34 cellular contexts compared by ENCODE assay signal in the genomic region with DNA sequence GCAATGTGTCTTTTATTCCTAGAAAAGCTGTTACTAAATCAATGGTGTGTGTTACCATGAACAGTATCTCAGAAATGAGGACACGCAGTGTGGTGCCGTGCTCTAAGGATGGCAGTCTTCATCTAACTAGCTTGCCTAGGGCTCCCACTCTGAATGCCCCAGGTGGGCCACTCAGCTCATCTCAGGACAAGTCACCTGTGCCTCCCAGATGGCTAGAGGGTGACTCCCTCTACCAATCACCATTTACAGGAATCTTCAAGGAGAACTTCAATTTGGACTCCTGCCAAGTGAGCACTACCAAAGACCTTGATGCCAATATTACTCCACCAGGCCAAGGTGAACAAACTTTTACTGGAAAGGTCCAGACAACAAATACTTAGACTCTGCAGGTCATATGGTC.
DNase-seq lines count a peak whose midpoint lies in the region; ATAC-seq, FAIRE-seq and TF ChIP-seq lines count a peak whose summit lies in the region.
"Had no signal": no experiment of that assay in that cellular context is flagged by ENCODE, and none has a peak within 500 bp of the region (broad histone marks: within the 10 kb centered on the region; RNA-seq: fewer than 3 reads in every experiment).

No MANE protein-coding gene starts in this region.

- no peak for TF ChIP-seq CTCF in K562 (IDR thresholded peaks at IDR 0.05 in 2 of 3, conservative IDR thresholded peaks at IDR 0.05 in 1 of 3; ENCODE audit: insufficient read depth in 2 of 3, low read depth in 1 of 3, low read length in 3 of 3)

- no peak overlapping the region for H2AFZ ChIP-seq in K562 (ENCODE audit: low read depth, low read length)

- H3K36me3 ChIP-seq in K562 (ENCODE audit: control insufficient read depth, insufficient read depth, low read length) (no peaks in the 10 kb centered on the region), small intestine (ENCODE audit: control insufficient read depth in 2 of 2, insufficient read depth in 2 of 2, low read length in 2 of 2) (no peaks in the 10 kb centered on the region)
- H3K36me3 ChIP-seq: BE2C; BLaER1; BLaER1 treated with 17β-estradiol and CSF1 and Interleukin-3, amounts not matched to agents 10 nM and 100 nM had no signal

- H3K9ac ChIP-seq in K562 (ENCODE audit: insufficient read depth in 1 of 2, low read depth in 2 of 2, low read length in 2 of 2) = no peak overlapping the region
- H3K9ac ChIP-seq: BLaER1; BLaER1 treated with 17β-estradiol and CSF1 and Interleukin-3, amounts not matched to agents 10 nM and 100 nM had no signal

- POLR2A ChIA-PET in K562 (lab: Yijun Ruan, JAX) = no interaction called here

- no peak for ATAC-seq in K562
- ATAC-seq: A549; CD8-positive, alpha-beta T cell had no signal

- FAIRE-seq in K562 (lab: Jason Lieb, UNC) = no peak
- no peak for FAIRE-seq in small intestine (lab: Jason Lieb, UNC)
- FAIRE-seq: A204.1, A549, D721Med had no signal

- peaks cover 0 to 18% of the 10 kb centered on the region in 2 experiments; a peak in 2 of 5 replicates for H3K27me3 ChIP-seq in K562 (ENCODE audit: control insufficient read depth in 2 of 2, insufficient read depth in 2 of 2, low read length in 2 of 2)
- no peaks in the 10 kb centered on the region for H3K27me3 ChIP-seq in small intestine (ENCODE audit: control insufficient read depth in 2 of 2, insufficient read depth in 2 of 2, low read length in 2 of 2)
- H3K27me3 ChIP-seq: BE2C; BLaER1; BLaER1 treated with 17β-estradiol and CSF1 and Interleukin-3, amounts not matched to agents 10 nM and 100 nM had no signal

- BruUV-seq in K562 (replicated peaks; lab: Mats Ljungman, UMichigan) = no TSS peak

- no peak overlapping the region for H3K4me2 ChIP-seq in K562 (ENCODE audit: insufficient read depth, low read length)
- H3K4me2 ChIP-seq: A549; BLaER1; BLaER1 treated with 17β-estradiol and CSF1 and Interleukin-3, amounts not matched to agents 10 nM and 100 nM had no signal

- in situ Hi-C loops in G401 (cut with HindIII; ENCODE audit: low sequenced_read_pairs) = no loop called here
- in situ Hi-C loops in K562 (cut with MboI) = no loop called here

- CTCF ChIA-PET in K562 (lab: Yijun Ruan, JAX; ENCODE audit: low intra/inter-chr PET ratio) = no interaction called here

- TF ChIP-seq RAD21 in K562 (CRISPR knock-in tag; conservative IDR thresholded peaks at IDR 0.05 in 1 of 2, IDR thresholded peaks at IDR 0.05 in 1 of 2) = no peak

- no peak overlapping the region for H3K27ac ChIP-seq in K562 (ENCODE audit: extremely low read depth, low read depth, low read length)
- H3K27ac ChIP-seq in small intestine (ENCODE audit: low read depth in 1 of 2, low read length in 1 of 2) = no peak overlapping the region
- H3K27ac ChIP-seq: 22Rv1; A549; BLaER1; BLaER1 treated with 17β-estradiol and CSF1 and Interleukin-3, amounts not matched to agents 10 nM and 100 nM; C4-2B had no signal

- H3K9me1 ChIP-seq in K562 (ENCODE audit: control insufficient read depth, insufficient read depth, low read length) = no peaks in the 10 kb centered on the region

- intact Hi-C loops in K562 (cut with micrococcal nuclease) = no loop called here

- no peaks in the 10 kb centered on the region for H3K79me2 ChIP-seq in K562 (ENCODE audit: control insufficient read depth, insufficient read depth, low read length)

- WGBS in K562 (ENCODE audit: insufficient coverage, low coverage, missing lambda C conversion rate) = 0% methylated on average over 2 of the region's 2 CpGs
- 68 to 96% (median 77%) methylated on average over 2 of the region's 2 CpGs for WGBS in small intestine, 3 donors

- H4K20me1 ChIP-seq in K562 (replicated peaks; ENCODE audit: control insufficient read depth, insufficient read depth, low read length) = no peaks in the 10 kb centered on the region
- H4K20me1 ChIP-seq: BLaER1; BLaER1 treated with 17β-estradiol and CSF1 and Interleukin-3, amounts not matched to agents 10 nM and 100 nM had no signal

- no peak for TF ChIP-seq POLR2A in K562 (conservative IDR thresholded peaks at IDR 0.05)

- H3K4me3 ChIP-seq in K562 = no peak overlapping the region
- no peak overlapping the region for H3K4me3 ChIP-seq in small intestine (ENCODE audit: low read depth in 1 of 2, low read length in 2 of 2)
- H3K4me3 ChIP-seq: A549; BLaER1; BLaER1 treated with 17β-estradiol and CSF1 and Interleukin-3, amounts not matched to agents 10 nM and 100 nM had no signal

- H3K4me1 ChIP-seq in K562 (replicated peaks in 1 of 2; ENCODE audit: control insufficient read depth in 2 of 2, insufficient read depth in 2 of 2, low read length in 2 of 2) = no peaks in the 10 kb centered on the region
- no peaks in the 10 kb centered on the region for H3K4me1 ChIP-seq in small intestine (ENCODE audit: control insufficient read depth in 2 of 2, insufficient read depth in 1 of 2, low read depth in 1 of 2, low read length in 1 of 2)
- H3K4me1 ChIP-seq: BE2C; BLaER1; BLaER1 treated with 17β-estradiol and CSF1 and Interleukin-3, amounts not matched to agents 10 nM and 100 nM had no signal

- DNase-seq in G401 (ENCODE audit: low spot score) = peak; percentile 9
- DNase-seq in K562 (ENCODE audit: extremely low read depth in 1 of 4, low spot score in 3 of 4) = no peak
- DNase-seq in cerebellar cortex (ENCODE audit: low spot score) = peak; percentile 2
- peak; percentile 12 for DNase-seq in islet precursor cell
- DNase-seq in NOMO-1 (lab: John Stamatoyannopoulos, UW; ENCODE audit: unreplicated experiment in 2 of 2) = no peak
- no peak for DNase-seq in activated naive CD4-positive, alpha-beta T cell treated with anti-CD3 and anti-CD28 coated beads, Interleukin-2, amount 50 U/mL, for 16 hours
- no peak for DNase-seq in small intestine
- DNase-seq in DMS79 treated with DMSO at 0.1 percent for 48 hours (lab: John Stamatoyannopoulos, UW) = no peak
- DNase-seq: 8988T; ACHN; AML-193; BE2C; C1 segment of cervical spinal cord; Caco-2; Calu3; CD4-positive, alpha-beta memory T cell; CD4-positive, alpha-beta T cell; CD4-positive, CD25-positive, alpha-beta regulatory T cell; CD8-positive, alpha-beta memory T cell; CD8-positive, alpha-beta T cell; COR-L47; DMS 273 treated with DMSO at 0.1 percent for 48 hours; DMS153; DMS53; DMS79; DND-41; EL had no signal

- no peak for TF ChIP-seq EP300 in K562 (IDR thresholded peaks at IDR 0.05; ENCODE audit: low read length)

- H3K9me3 ChIP-seq in K562 (replicated peaks; ENCODE audit: control insufficient read depth, insufficient read depth, low read depth, low read length) (no peaks in the 10 kb centered on the region), small intestine (ENCODE audit: control insufficient read depth, low read depth) (no peaks in the 10 kb centered on the region)
- H3K9me3 ChIP-seq: A549; BE2C; BLaER1; BLaER1 treated with 17β-estradiol and CSF1 and Interleukin-3, amounts not matched to agents 10 nM and 100 nM; Caco-2 had no signal

TF ChIP-seq in K562, 482 proteins besides CTCF, POLR2A, EP300 and RAD21:
- TF ChIP-seq KAT2B (IDR thresholded peaks at IDR 0.05; ENCODE audit: low read depth, low read length) (no peak), NFIC (IDR thresholded peaks at IDR 0.05) (peak; percentile 41)
- TF ChIP-seq, protein P1, sequence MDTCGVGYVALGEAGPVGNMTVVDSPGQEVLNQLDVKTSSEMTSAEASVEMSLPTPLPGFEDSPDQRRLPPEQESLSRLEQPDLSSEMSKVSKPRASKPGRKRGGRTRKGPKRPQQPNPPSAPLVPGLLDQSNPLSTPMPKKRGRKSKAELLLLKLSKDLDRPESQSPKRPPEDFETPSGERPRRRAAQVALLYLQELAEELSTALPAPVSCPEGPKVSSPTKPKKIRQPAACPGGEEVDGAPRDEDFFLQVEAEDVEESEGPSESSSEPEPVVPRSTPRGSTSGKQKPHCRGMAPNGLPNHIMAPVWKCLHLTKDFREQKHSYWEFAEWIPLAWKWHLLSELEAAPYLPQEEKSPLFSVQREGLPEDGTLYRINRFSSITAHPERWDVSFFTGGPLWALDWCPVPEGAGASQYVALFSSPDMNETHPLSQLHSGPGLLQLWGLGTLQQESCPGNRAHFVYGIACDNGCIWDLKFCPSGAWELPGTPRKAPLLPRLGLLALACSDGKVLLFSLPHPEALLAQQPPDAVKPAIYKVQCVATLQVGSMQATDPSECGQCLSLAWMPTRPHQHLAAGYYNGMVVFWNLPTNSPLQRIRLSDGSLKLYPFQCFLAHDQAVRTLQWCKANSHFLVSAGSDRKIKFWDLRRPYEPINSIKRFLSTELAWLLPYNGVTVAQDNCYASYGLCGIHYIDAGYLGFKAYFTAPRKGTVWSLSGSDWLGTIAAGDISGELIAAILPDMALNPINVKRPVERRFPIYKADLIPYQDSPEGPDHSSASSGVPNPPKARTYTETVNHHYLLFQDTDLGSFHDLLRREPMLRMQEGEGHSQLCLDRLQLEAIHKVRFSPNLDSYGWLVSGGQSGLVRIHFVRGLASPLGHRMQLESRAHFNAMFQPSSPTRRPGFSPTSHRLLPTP (IDR thresholded peaks at IDR 0.05; ENCODE audit: borderline replicate concordance, extremely low read depth, insufficient read length) = no peak
TF ChIP-seq in K562: peak in this region for 1.

Comparison
In these comparisons a context has a peak if more than half of its experiments do, and no peak if none do; other contexts are left out.
1. DNase-seq: peak in G401 (single experiment), cerebellar cortex (single experiment) and islet precursor cell (single experiment); none in K562 (0 of 4), NOMO-1 (0 of 2), activated naive CD4-positive, alpha-beta T cell treated with anti-CD3 and anti-CD28 coated beads, Interleukin-2, amount 50 U/mL, for 16 hours (single experiment), small intestine (single experiment) and DMS79 treated with DMSO at 0.1 percent for 48 hours (single experiment).